Comparison of ENCODE assay signal across 33 cellular contexts in the genomic region with DNA sequence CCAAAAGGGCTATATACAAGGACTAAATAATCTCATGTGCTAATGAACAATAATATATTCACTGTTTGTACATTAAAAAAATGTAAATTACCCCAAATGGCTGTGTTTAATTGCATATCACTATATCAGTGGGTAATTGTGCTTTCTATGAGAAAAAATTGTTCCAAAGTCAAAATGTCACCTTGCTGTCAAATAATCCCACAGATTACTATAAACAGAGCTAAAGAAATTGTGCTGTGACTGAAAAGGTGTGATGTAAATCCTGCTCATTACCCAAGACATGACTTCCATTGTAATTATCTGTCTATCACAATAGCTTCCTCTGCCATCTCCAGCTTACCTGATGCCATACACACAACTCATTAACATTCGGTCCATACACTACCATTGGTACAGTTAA.
"Had no signal": no experiment of that assay in that cellular context is flagged by ENCODE, and none has a peak within 500 bp of the region (broad histone marks: within the 10 kb centered on the region; RNA-seq: fewer than 3 reads in every experiment).

No MANE protein-coding gene starts in this region.

- H3K4me3 ChIP-seq: adrenal gland, ascending aorta, body of pancreas, breast epithelium, cardiac muscle cell had no signal

- DNase-seq: activated effector memory CD4-positive, alpha-beta T cell treated with anti-CD3 and anti-CD28 coated beads, Interleukin-2, amount 50 U/mL, for 16 hours; activated effector memory CD4-positive, alpha-beta T cell treated with Interleukin-2 at 50 U/mL for 16 hours; activated gamma-delta T cell; activated gamma-delta T cell treated with Interleukin-2 at 50 U/mL for 16 hours; activated naive CD4-positive, alpha-beta T cell; activated naive CD4-positive, alpha-beta T cell treated with anti-CD3 and anti-CD28 coated beads for 36 hours; activated naive CD4-positive, alpha-beta T cell treated with anti-CD3 and anti-CD28 coated beads, Interleukin-2, amount 10 ng/mL, durations not matched to agents 7 days and 5 days; activated naive CD4-positive, alpha-beta T cell treated with anti-CD3 and anti-CD28 coated beads, Interleukin-2, amount 50 U/mL, for 16 hours; activated naive CD4-positive, alpha-beta T cell treated with Interleukin-2 at 50 U/mL for 16 hours; activated naive CD8-positive, alpha-beta T cell treated with anti-CD3 and anti-CD28 coated beads for 36 hours; activated naive CD8-positive, alpha-beta T cell treated with anti-CD3 and anti-CD28 coated beads, Interleukin-2, amount 10 ng/mL, durations not matched to agents 7 days and 5 days; activated naive CD8-positive, alpha-beta T cell treated with anti-CD3 and anti-CD28 coated beads, Interleukin-2, amount 50 U/mL, for 24 hours; activated T-cell treated with anti-CD3 and anti-CD28 coated beads, Interleukin-2, amount 50 U/mL, for 24 hours; activated T-cell treated with anti-CD3 and anti-CD28 coated beads, Interleukin-2, amount 50 U/mL, for 4 hours; activated T-cell treated with anti-CD3 and anti-CD28 coated beads, Interleukin-2, amount 50 U/mL, for 48 hours; activated T-cell treated with anti-CD3 and anti-CD28 coated beads, Interleukin-2, amount 50 U/mL, for 72 hours; adrenal gland; amniotic stem cell; amygdala; anterior cingulate cortex; aorta; body of pancreas; brain microvascular endothelial cell; caudate nucleus; central memory CD4-positive, alpha-beta T cell; cerebellar nuclear complex had no signal

- H3K27me3 ChIP-seq: adrenal gland, ascending aorta, body of pancreas, brain microvascular endothelial cell, breast epithelium, cardiac muscle cell had no signal

- FAIRE-seq: astrocyte, bronchial epithelial cell had no signal

- H3K27ac ChIP-seq: adrenal gland, ascending aorta, body of pancreas, brain microvascular endothelial cell, breast epithelium, cardiac muscle cell had no signal

- ATAC-seq: activated naive CD4-positive, alpha-beta T cell treated with anti-CD3 and anti-CD28 coated beads, Interleukin-2, amount 50 U/mL, for 72 hours; activated naive CD8-positive, alpha-beta T cell treated with anti-CD3 and anti-CD28 coated beads, Interleukin-2, amount 50 U/mL, for 24 hours; activated T-cell treated with anti-CD3 and anti-CD28 coated beads, Interleukin-2, amount 50 U/mL, for 4 hours; activated T-cell treated with anti-CD3 and anti-CD28 coated beads, Interleukin-2, amount 50 U/mL, for 72 hours; activated T-helper 17 cell treated with anti-CD3 and anti-CD28 coated beads, Interleukin-2, amount 50 U/mL, for 72 hours; body of pancreas had no signal

- H3K9me3 ChIP-seq: adrenal gland, ascending aorta, body of pancreas had no signal

- H3K36me3 ChIP-seq: adrenal gland, ascending aorta, brain microvascular endothelial cell, breast epithelium, cardiac muscle cell had no signal
